In genomic region chr5:102536323-102536928, GRCh38 we compare ENCODE assay signal across 10 cellular contexts. TPM values are rescaled to one million over a fixed set of nuclear protein-coding genes. Genes with fewer than 3 reads are reported as not detected.
DNase-seq lines count a peak whose midpoint lies in the region; ATAC-seq and TF ChIP-seq lines count a peak whose summit lies in the region.
"Had no signal": no experiment of that assay in that cellular context is flagged by ENCODE, and none has a peak within 500 bp of the region (broad histone marks: within the 10 kb centered on the region; RNA-seq: fewer than 3 reads in every experiment).

No MANE protein-coding gene starts in this region.

- POLR2A ChIA-PET in Caco-2 (lab: Charles Lee) = no interaction called here

- peak; percentile 14 to 17 for TF ChIP-seq CTCF in Caco-2 (IDR thresholded peaks at IDR 0.05; ENCODE audit: insufficient read depth in 1 of 2, low read depth in 1 of 2, low read length in 1 of 2, severe bottlenecking in 1 of 2, unreplicated experiment in 1 of 2)
- no peak for TF ChIP-seq CTCF in kidney epithelial cell (IDR thresholded peaks at IDR 0.05; ENCODE audit: insufficient read depth, low read length, poor library complexity, severe bottlenecking)
- TF ChIP-seq CTCF in mucosa of descending colon (IDR thresholded peaks at IDR 0.05) = no peak

- H3K27me3 ChIP-seq in Caco-2 (replicated peaks; ENCODE audit: control insufficient read depth, insufficient read depth, low read length) (no peaks in the 10 kb centered on the region), kidney epithelial cell (ENCODE audit: control insufficient read depth, insufficient read depth, low read length) (no peaks in the 10 kb centered on the region)

- no peak overlapping the region for H3K4me3 ChIP-seq in Caco-2 (ENCODE audit: low read depth, low read length)
- no peak overlapping the region for H3K4me3 ChIP-seq in Jurkat, Clone E6-1 (ENCODE audit: low read length)
- H3K4me3 ChIP-seq in kidney epithelial cell (ENCODE audit: low read depth, low read length) = no peak overlapping the region
- H3K4me3 ChIP-seq in mucosa of descending colon = no peak overlapping the region
- H3K4me3 ChIP-seq: MG63 had no signal

- H3K4me1 ChIP-seq in Caco-2 (no peaks in the 10 kb centered on the region), mucosa of descending colon (ENCODE audit: low read depth) (no peaks in the 10 kb centered on the region)

- no peaks in the 10 kb centered on the region for H3K36me3 ChIP-seq in Caco-2 (ENCODE audit: control insufficient read depth, insufficient read depth, low read length)
- H3K36me3 ChIP-seq in kidney epithelial cell (ENCODE audit: control insufficient read depth, insufficient read depth, low read length) = no peaks in the 10 kb centered on the region
- no peaks in the 10 kb centered on the region for H3K36me3 ChIP-seq in mucosa of descending colon (ENCODE audit: low read depth)
- H3K36me3 ChIP-seq: MG63 had no signal

- no peaks in the 10 kb centered on the region for H3K9me3 Mint-ChIP-seq in Caco-2 (ENCODE audit: unreplicated experiment)
- H3K9me3 Mint-ChIP-seq in stimulated activated effector memory CD8-positive, alpha-beta T cell treated with anti-CD3 and anti-CD28 coated beads, Interleukin-12 subunit alpha, Interleukin-12 subunit beta, amount 100 ng/mL, for 72 hours = no peaks in the 10 kb centered on the region
- no peaks in the 10 kb centered on the region for H3K9me3 Mint-ChIP-seq in activated T-helper 17 cell treated with anti-CD3 and anti-CD28 coated beads, Interleukin-2, amount 50 U/mL, for 72 hours

- H3K27ac Mint-ChIP-seq in Caco-2 (ENCODE audit: unreplicated experiment) = no peak overlapping the region
- H3K27ac Mint-ChIP-seq in stimulated activated effector memory CD8-positive, alpha-beta T cell treated with anti-CD3 and anti-CD28 coated beads, Interleukin-12 subunit alpha, Interleukin-12 subunit beta, amount 100 ng/mL, for 72 hours = no peak overlapping the region
- no peak overlapping the region for H3K27ac Mint-ChIP-seq in activated T-helper 17 cell treated with anti-CD3 and anti-CD28 coated beads, Interleukin-2, amount 50 U/mL, for 72 hours

- no peaks in the 10 kb centered on the region for H3K27me3 Mint-ChIP-seq in Caco-2 (ENCODE audit: insufficient read depth, unreplicated experiment)
- H3K27me3 Mint-ChIP-seq in activated T-helper 17 cell treated with anti-CD3 and anti-CD28 coated beads, Interleukin-2, amount 50 U/mL, for 72 hours = peaks cover 7% of the 10 kb centered on the region

- no TSS peak for BruUV-seq in Caco-2 (replicated peaks; lab: Mats Ljungman, UMichigan)

- H3K4me3 Mint-ChIP-seq in Caco-2 (ENCODE audit: unreplicated experiment) = no peak overlapping the region
- H3K4me3 Mint-ChIP-seq in stimulated activated effector memory CD8-positive, alpha-beta T cell treated with anti-CD3 and anti-CD28 coated beads, Interleukin-12 subunit alpha, Interleukin-12 subunit beta, amount 100 ng/mL, for 72 hours = no peak overlapping the region
- H3K4me3 Mint-ChIP-seq in activated T-helper 17 cell treated with anti-CD3 and anti-CD28 coated beads, Interleukin-2, amount 50 U/mL, for 72 hours = no peak overlapping the region

- no peak for ATAC-seq in stimulated activated effector memory CD8-positive, alpha-beta T cell treated with anti-CD3 and anti-CD28 coated beads, Interleukin-12 subunit alpha, Interleukin-12 subunit beta, amount 100 ng/mL, for 72 hours
- ATAC-seq in mucosa of descending colon = no peak
- no peak for ATAC-seq in HG03280 (IDR thresholded peaks at IDR 0.05; ENCODE audit: unreplicated experiment)
- no peak for ATAC-seq in activated T-helper 17 cell treated with anti-CD3 and anti-CD28 coated beads, Interleukin-2, amount 50 U/mL, for 72 hours (replicated peaks)
- ATAC-seq: left cardiac atrium had no signal

- intact Hi-C loops in Caco-2 (cut with micrococcal nuclease; ENCODE audit: unreplicated experiment) = loop anchor here (1.0 to 2.0 kb wide), 2 partner anchors 26 to 688 kb away; no protein-coding TSS in a partner anchor
- intact Hi-C loops in mucosa of descending colon (cut with DNase I, micrococcal nuclease) = no loop called here

- CTCF ChIA-PET in Caco-2 (lab: Charles Lee) = interaction anchor here (0.9 kb wide), 1 partner anchor 688 kb away, joined by 3 read pairs; no protein-coding TSS in a partner anchor

- H3K9me3 ChIP-seq in Caco-2 (no peaks in the 10 kb centered on the region), mucosa of descending colon (no peaks in the 10 kb centered on the region)
- H3K9me3 ChIP-seq: MG63 had no signal

- no peaks in the 10 kb centered on the region for H3K4me1 Mint-ChIP-seq in Caco-2 (ENCODE audit: low read depth, unreplicated experiment)
- no peaks in the 10 kb centered on the region for H3K4me1 Mint-ChIP-seq in stimulated activated effector memory CD8-positive, alpha-beta T cell treated with anti-CD3 and anti-CD28 coated beads, Interleukin-12 subunit alpha, Interleukin-12 subunit beta, amount 100 ng/mL, for 72 hours
- no peaks in the 10 kb centered on the region for H3K4me1 Mint-ChIP-seq in activated T-helper 17 cell treated with anti-CD3 and anti-CD28 coated beads, Interleukin-2, amount 50 U/mL, for 72 hours

- H3K36me3 Mint-ChIP-seq in Caco-2 (ENCODE audit: insufficient read depth, unreplicated experiment) = no peaks in the 10 kb centered on the region
- no peaks in the 10 kb centered on the region for H3K36me3 Mint-ChIP-seq in stimulated activated effector memory CD8-positive, alpha-beta T cell treated with anti-CD3 and anti-CD28 coated beads, Interleukin-12 subunit alpha, Interleukin-12 subunit beta, amount 100 ng/mL, for 72 hours
- H3K36me3 Mint-ChIP-seq in activated T-helper 17 cell treated with anti-CD3 and anti-CD28 coated beads, Interleukin-2, amount 50 U/mL, for 72 hours (ENCODE audit: low read depth) = no peaks in the 10 kb centered on the region

- DNase-seq in Caco-2 = no peak
- DNase-seq in Jurkat, Clone E6-1 (ENCODE audit: low read depth, low spot score) = peak; percentile 0
- peak; percentile 10 for DNase-seq in SKM-1 (lab: John Stamatoyannopoulos, UW; ENCODE audit: unreplicated experiment)
- peak; percentile 12 for DNase-seq in kidney epithelial cell (ENCODE audit: low read depth)
- no peak for DNase-seq in stimulated activated effector memory CD8-positive, alpha-beta T cell treated with anti-CD3 and anti-CD28 coated beads, Interleukin-12 subunit alpha, Interleukin-12 subunit beta, amount 100 ng/mL, for 72 hours (ENCODE audit: low spot score in 2 of 2)
- no peak for DNase-seq in mucosa of descending colon
- DNase-seq: left cardiac atrium, MG63 had no signal

RNA-seq across cellular contexts. Expression of gene SLCO6A1, which starts 37.6 kb away (rescaled TPM):
- total RNA-seq in Caco-2 (2022) (not detected in 2 replicates), kidney epithelial cell (not detected in 2 replicates), mucosa of descending colon (not detected)
- not detected for polyA plus RNA-seq in Jurkat, Clone E6-1 (2012; ENCODE audit: insufficient read depth, insufficient read length)
- not detected for total RNA-seq in activated T-helper 17 cell treated with anti-CD3 and anti-CD28 coated beads, Interleukin-2, amount 50 U/mL, for 72 hours
- total RNA-seq: left cardiac atrium had no signal

Comparison
In these comparisons a context has a peak if more than half of its experiments do, and no peak if none do; other contexts are left out.
1. DNase-seq: peak in Jurkat, Clone E6-1 (single experiment), SKM-1 (single experiment) and kidney epithelial cell (single experiment); none in Caco-2 (0 of 2), stimulated activated effector memory CD8-positive, alpha-beta T cell treated with anti-CD3 and anti-CD28 coated beads, Interleukin-12 subunit alpha, Interleukin-12 subunit beta, amount 100 ng/mL, for 72 hours (0 of 2) and mucosa of descending colon (0 of 3).
2. CTCF ChIP-seq: peak in Caco-2 (2 of 2); none in kidney epithelial cell (single experiment) and mucosa of descending colon (single experiment).